In genomic region chr2:177471990-177472389, GRCh38 we compare ENCODE assay signal across 20 cellular contexts.
DNase-seq lines count a peak whose midpoint lies in the region; ATAC-seq, FAIRE-seq and TF ChIP-seq lines count a peak whose summit lies in the region.
"Had no signal": no experiment of that assay in that cellular context is flagged by ENCODE, and none has a peak within 500 bp of the region (broad histone marks: within the 10 kb centered on the region; RNA-seq: fewer than 3 reads in every experiment).

No MANE protein-coding gene starts in this region.

- peaks cover 28% of the 10 kb centered on the region; the same call in 2 of the 3 replicates for H3K9me3 Mint-ChIP-seq in GM23338

- POLR2A ChIA-PET in A549 (lab: Yijun Ruan, JAX) = no interaction called here
- POLR2A ChIA-PET in K562 (lab: Yijun Ruan, JAX) = no interaction called here

- H3K79me2 ChIP-seq in GM23338 (replicated peaks; ENCODE audit: insufficient read depth) = no peaks in the 10 kb centered on the region
- H3K79me2 ChIP-seq in K562 (ENCODE audit: control insufficient read depth, insufficient read depth, low read length) = no peaks in the 10 kb centered on the region

- H3K9me1 ChIP-seq in K562 (ENCODE audit: control insufficient read depth, insufficient read depth, low read length) = no peaks in the 10 kb centered on the region

- no peak overlapping the region for H3K4me3 Mint-ChIP-seq in GM23338
- H3K4me3 Mint-ChIP-seq: B cell; CD4-positive, CD25-positive, alpha-beta regulatory T cell; CD8-positive, alpha-beta T cell had no signal

- H4K20me1 ChIP-seq in GM23338 (replicated peaks; ENCODE audit: insufficient read depth) (no peaks in the 10 kb centered on the region), K562 (replicated peaks; ENCODE audit: control insufficient read depth, insufficient read depth, low read length) (no peaks in the 10 kb centered on the region)
- H4K20me1 ChIP-seq: BLaER1 had no signal

- 95% methylated on average over 2 of the region's 2 CpGs for WGBS in A549 (ENCODE audit: missing lambda C conversion rate)
- 93% methylated on average over 2 of the region's 2 CpGs for WGBS in K562 (ENCODE audit: insufficient coverage, low coverage, missing lambda C conversion rate)

- H3K27ac ChIP-seq in A549 (no peak overlapping the region), GM23338 (ENCODE audit: low read depth) (no peak overlapping the region), K562 (ENCODE audit: extremely low read depth, low read depth, low read length) (no peak overlapping the region)
- H3K27ac ChIP-seq: BLaER1, C4-2B had no signal

- ATAC-seq in A549 = no peak
- ATAC-seq in GM23338 = no peak
- ATAC-seq in K562 = no peak
- ATAC-seq in GM18861 (IDR thresholded peaks at IDR 0.05; ENCODE audit: unreplicated experiment) = no peak
- no peak for ATAC-seq in sciatic nerve
- ATAC-seq in GM18517 (IDR thresholded peaks at IDR 0.05; ENCODE audit: unreplicated experiment) = no peak
- ATAC-seq: CD8-positive, alpha-beta T cell; GM12878 had no signal

- H3F3A ChIP-seq in GM23338 (replicated peaks; ENCODE audit: low read depth) = no peaks in the 10 kb centered on the region

- no peak for TF ChIP-seq RAD21 in A549 (conservative IDR thresholded peaks at IDR 0.05 in 1 of 2, IDR thresholded peaks at IDR 0.05 in 1 of 2)
- no peak for TF ChIP-seq RAD21 in K562 (CRISPR knock-in tag; conservative IDR thresholded peaks at IDR 0.05 in 1 of 2, IDR thresholded peaks at IDR 0.05 in 1 of 2)

- intact Hi-C loops in K562 (cut with micrococcal nuclease) (no loop called here), sciatic nerve (cut with DNase I) (no loop called here)

- H3K4me1 Mint-ChIP-seq in GM23338 = peaks cover 4% of the 10 kb centered on the region; the same call in 1 of the 3 replicates
- H3K4me1 Mint-ChIP-seq: B cell had no signal

- H3K36me3 ChIP-seq in GM23338 (ENCODE audit: insufficient read depth) = no peaks in the 10 kb centered on the region
- H3K36me3 ChIP-seq in K562 (ENCODE audit: control insufficient read depth, insufficient read depth, low read length) = peaks cover 12% of the 10 kb centered on the region; the same call in 1 of the 3 replicates

- TF ChIP-seq CTCF in A549 (IDR thresholded peaks at IDR 0.05) (no peak), GM23338 (conservative IDR thresholded peaks at IDR 0.05; ENCODE audit: low read depth in 2 of 2) (no peak), K562 (IDR thresholded peaks at IDR 0.05 in 2 of 3, conservative IDR thresholded peaks at IDR 0.05 in 1 of 3; ENCODE audit: insufficient read depth in 2 of 3, low read depth in 1 of 3, low read length in 3 of 3) (no peak)

- no peak for DNase-seq in A549 (ENCODE audit: low read depth in 1 of 2, low spot score in 1 of 2)
- peak; percentile 5 for DNase-seq in GM23338 (ENCODE audit: low spot score)
- DNase-seq in K562 (ENCODE audit: extremely low read depth in 1 of 4, low spot score in 3 of 4) = no peak
- DNase-seq in sciatic nerve (ENCODE audit: low spot score) = no peak
- DNase-seq: Caco-2; CD4-positive, CD25-positive, alpha-beta regulatory T cell; CD8-positive, alpha-beta T cell; DMS153; DND-41; GDM1; GOT3 had no signal

- H2AFZ ChIP-seq in GM23338 (no peak overlapping the region), K562 (ENCODE audit: low read depth, low read length) (no peak overlapping the region)

- H3K9me2 ChIP-seq in GM23338 (ENCODE audit: insufficient read depth) = no peaks in the 10 kb centered on the region

- TF ChIP-seq POLR2A in A549 (IDR thresholded peaks at IDR 0.05; ENCODE audit: low read length) (no peak), K562 (conservative IDR thresholded peaks at IDR 0.05) (no peak)

- TF ChIP-seq EP300 in A549 (IDR thresholded peaks at IDR 0.05) (no peak), K562 (IDR thresholded peaks at IDR 0.05; ENCODE audit: low read length) (no peak)

- H3K27me3 ChIP-seq in GM23338 (ENCODE audit: insufficient read depth) (no peaks in the 10 kb centered on the region), K562 (ENCODE audit: control insufficient read depth in 2 of 2, insufficient read depth in 2 of 2, low read length in 2 of 2) (no peaks in the 10 kb centered on the region)
- H3K27me3 ChIP-seq: BLaER1 had no signal

- H3K9me3 ChIP-seq in A549 (peaks cover 11% of the 10 kb centered on the region; the same call in 1 of the 3 replicates), K562 (replicated peaks; ENCODE audit: control insufficient read depth, insufficient read depth, low read depth, low read length) (no peaks in the 10 kb centered on the region; the same call in 1 of the 2 replicates)
- H3K9me3 ChIP-seq: Caco-2, HAP-1 had no signal

- no TSS peak for BruUV-seq in K562 (replicated peaks; lab: Mats Ljungman, UMichigan)

- no peak overlapping the region for H3K27ac Mint-ChIP-seq in GM23338
- H3K27ac Mint-ChIP-seq: B cell; CD4-positive, CD25-positive, alpha-beta regulatory T cell; CD8-positive, alpha-beta T cell had no signal

- H3K4me1 ChIP-seq in A549 (peaks cover 13% of the 10 kb centered on the region), GM23338 (ENCODE audit: insufficient read depth) (no peaks in the 10 kb centered on the region), K562 (replicated peaks in 1 of 2; ENCODE audit: control insufficient read depth in 2 of 2, insufficient read depth in 2 of 2, low read length in 2 of 2) (no peaks in the 10 kb centered on the region)
- H3K4me1 ChIP-seq: BLaER1, Caco-2, HAP-1 had no signal

- FAIRE-seq in A204.1 (lab: Jason Lieb, UNC) (peak; percentile 32), A549 (lab: Jason Lieb, UNC) (no peak), K562 (lab: Jason Lieb, UNC) (no peak)
- FAIRE-seq: GM12878, H54 had no signal

- H3K9ac ChIP-seq in K562 (ENCODE audit: insufficient read depth in 1 of 2, low read depth in 2 of 2, low read length in 2 of 2) = no peak overlapping the region
- H3K9ac ChIP-seq: BLaER1 had no signal

- CTCF ChIA-PET in A549 (lab: Yijun Ruan, JAX) (no interaction called here), K562 (lab: Yijun Ruan, JAX; ENCODE audit: low intra/inter-chr PET ratio) (no interaction called here)

- peaks cover 44% of the 10 kb centered on the region for H3K36me3 Mint-ChIP-seq in GM23338 (ENCODE audit: low read depth)

- no peaks in the 10 kb centered on the region for H3K27me3 Mint-ChIP-seq in GM23338 (ENCODE audit: insufficient read depth, low read depth, poor library complexity)
- H3K27me3 Mint-ChIP-seq: B cell; CD4-positive, CD25-positive, alpha-beta regulatory T cell had no signal

- H3K4me3 ChIP-seq in A549 (no peak overlapping the region), GM23338 (no peak overlapping the region), K562 (no peak overlapping the region)
- H3K4me3 ChIP-seq: BLaER1, GM12878, HAP-1 had no signal

- H3K4me2 ChIP-seq in A549 = no peak overlapping the region
- H3K4me2 ChIP-seq in GM23338 = no peak overlapping the region
- H3K4me2 ChIP-seq in K562 (ENCODE audit: insufficient read depth, low read length) = no peak overlapping the region
- H3K4me2 ChIP-seq: BLaER1 had no signal

- in situ Hi-C loops in K562 (cut with MboI) = no loop called here

TF ChIP-seq in A549, 52 proteins besides CTCF, POLR2A, EP300 and RAD21:
- TF ChIP-seq BHLHE40 (IDR thresholded peaks at IDR 0.05; ENCODE audit: low read depth, low read length) = no peak
- TF ChIP-seq FOSL2 (IDR thresholded peaks at IDR 0.05) = no peak
- no peak for TF ChIP-seq FOSL2 (CRISPR knock-in tag; IDR thresholded peaks at IDR 0.05)
- no peak for TF ChIP-seq ATOH8 (CRISPR knock-in tag; IDR thresholded peaks at IDR 0.05; ENCODE audit: low read depth)
- TF ChIP-seq HDAC2 (IDR thresholded peaks at IDR 0.05) = peak; percentile 39; the same call in 1 of the 2 replicates

TF ChIP-seq in GM23338, 12 proteins besides CTCF, POLR2A, EP300 and RAD21 (continues in another document):
- TF ChIP-seq JUNB (IDR thresholded peaks at IDR 0.05; ENCODE audit: unreplicated experiment) (no peak), ZNF114 (CRISPR knock-in tag; IDR thresholded peaks at IDR 0.05) (no peak), EZH2phosphoT487 (IDR thresholded peaks at IDR 0.05; ENCODE audit: unreplicated experiment) (no peak), EZH2 (IDR thresholded peaks at IDR 0.05; ENCODE audit: low read depth, unreplicated experiment) (no peak), NANOG (IDR thresholded peaks at IDR 0.05; ENCODE audit: borderline replicate concordance) (no peak)

TF ChIP-seq in K562, 482 proteins besides CTCF, POLR2A, EP300 and RAD21 (continues in another document):
- no peak for TF ChIP-seq FOXK2 (conservative IDR thresholded peaks at IDR 0.05 in 1 of 2, IDR thresholded peaks at IDR 0.05 in 1 of 2; ENCODE audit: low read depth in 2 of 2)
- TF ChIP-seq HMGXB4 (CRISPR knock-in tag; IDR thresholded peaks at IDR 0.05) = no peak
- TF ChIP-seq MTF1 (CRISPR knock-in tag; IDR thresholded peaks at IDR 0.05; ENCODE audit: borderline replicate concordance) = no peak
- no peak for TF ChIP-seq MBD2 (IDR thresholded peaks at IDR 0.05; ENCODE audit: borderline replicate concordance, low read depth)
- 0 out of 2 replicates have a peak, but pooled peaks have one; percentile 19 for TF ChIP-seq ZNF512 (tag; IDR thresholded peaks at IDR 0.05)
